In genomic region chr18:63676526-63676925, GRCh38 we compare ENCODE assay signal across 8 cellular contexts. TPM values are rescaled to one million over a fixed set of nuclear protein-coding genes. Genes with fewer than 3 reads are reported as not detected.
DNase-seq lines count a peak whose midpoint lies in the region; ATAC-seq and TF ChIP-seq lines count a peak whose summit lies in the region.
"Had no signal": no experiment of that assay in that cellular context is flagged by ENCODE, and none has a peak within 500 bp of the region (broad histone marks: within the 10 kb centered on the region; RNA-seq: fewer than 3 reads in every experiment).

No MANE protein-coding gene starts in this region.

- 29 to 38% (median 31%) methylated on average over 4 of the region's 4 CpGs for WGBS in psoas muscle, 3 donors

- H3K27ac ChIP-seq in psoas muscle, result no peak overlapping the region

- no peak overlapping the region for H3K27ac Mint-ChIP-seq in activated T-helper 2 cell treated with anti-CD3 and anti-CD28 coated beads, Interferon-gamma antibody, Interleukin-2, Interleukin-4, amounts not matched to agents 10 μg/mL and 5 μg/mL and 100 μg/mL, durations not matched to agents 14 hours and 24 hours and 36 hours
- H3K27ac Mint-ChIP-seq: T-helper 1 cell treated with Interleukin-12 subunit alpha and Interleukin-12 subunit beta and Interleukin-4 antibody, amounts not matched to agents 30 μg/mL and 1 μg/mL, for 36 hours had no signal

- no peaks in the 10 kb centered on the region for H3K36me3 Mint-ChIP-seq in activated T-helper 2 cell treated with anti-CD3 and anti-CD28 coated beads, Interferon-gamma antibody, Interleukin-2, Interleukin-4, amounts not matched to agents 10 μg/mL and 5 μg/mL and 100 μg/mL, durations not matched to agents 14 hours and 24 hours and 36 hours (ENCODE audit: low read depth)

- H3K4me3 ChIP-seq in psoas muscle, result no peak overlapping the region

- H3K27me3 Mint-ChIP-seq in activated T-helper 2 cell treated with anti-CD3 and anti-CD28 coated beads, Interferon-gamma antibody, Interleukin-2, Interleukin-4, amounts not matched to agents 10 μg/mL and 5 μg/mL and 100 μg/mL, durations not matched to agents 14 hours and 24 hours and 36 hours (ENCODE audit: low read depth), result no peaks in the 10 kb centered on the region

- intact Hi-C loops in activated T-helper 2 cell treated with anti-CD3 and anti-CD28 coated beads, Interferon-gamma antibody, Interleukin-2, Interleukin-4, amounts not matched to agents 10 μg/mL and 5 μg/mL and 100 μg/mL, durations not matched to agents 14 hours and 24 hours and 36 hours (cut with micrococcal nuclease), result no loop called here
- intact Hi-C loops in psoas muscle (cut with DNase I), result no loop called here

- H3K9me3 ChIP-seq in psoas muscle, result no peaks in the 10 kb centered on the region

- no peaks in the 10 kb centered on the region for H3K9me3 Mint-ChIP-seq in activated T-helper 2 cell treated with anti-CD3 and anti-CD28 coated beads, Interferon-gamma antibody, Interleukin-2, Interleukin-4, amounts not matched to agents 10 μg/mL and 5 μg/mL and 100 μg/mL, durations not matched to agents 14 hours and 24 hours and 36 hours
- H3K9me3 Mint-ChIP-seq: T-helper 1 cell treated with Interleukin-12 subunit alpha and Interleukin-12 subunit beta and Interleukin-4 antibody, amounts not matched to agents 30 μg/mL and 1 μg/mL, for 36 hours had no signal

- peak; percentile 55 for ATAC-seq in GM18858 (IDR thresholded peaks at IDR 0.05; ENCODE audit: unreplicated experiment)
- peak; percentile 77 for ATAC-seq in HG02852 (IDR thresholded peaks at IDR 0.05; ENCODE audit: unreplicated experiment)
- ATAC-seq in psoas muscle, result no peak

- TF ChIP-seq CTCF in psoas muscle (IDR thresholded peaks at IDR 0.05), result no peak

- no peaks in the 10 kb centered on the region for H3K27me3 ChIP-seq in psoas muscle (ENCODE audit: insufficient read depth in 3 of 3, low read length in 2 of 3)

- no peaks in the 10 kb centered on the region for H3K4me1 ChIP-seq in psoas muscle

- peak; percentile 25 for DNase-seq in NOMO-1 treated with DMSO at 0.1 percent for 48 hours (lab: John Stamatoyannopoulos, UW; ENCODE audit: unreplicated experiment)
- peak; percentile 44 for DNase-seq in kidney tubule cell (ENCODE audit: low spot score)
- no peak for DNase-seq in GOT3 (lab: John Stamatoyannopoulos, UW)
- no peak for DNase-seq in activated T-helper 2 cell treated with anti-CD3 and anti-CD28 coated beads, Interferon-gamma antibody, Interleukin-2, Interleukin-4, amounts not matched to agents 10 μg/mL and 5 μg/mL and 100 μg/mL, durations not matched to agents 14 hours and 24 hours and 36 hours (ENCODE audit: low spot score)
- no peak for DNase-seq in psoas muscle

- H3K4me1 Mint-ChIP-seq in activated T-helper 2 cell treated with anti-CD3 and anti-CD28 coated beads, Interferon-gamma antibody, Interleukin-2, Interleukin-4, amounts not matched to agents 10 μg/mL and 5 μg/mL and 100 μg/mL, durations not matched to agents 14 hours and 24 hours and 36 hours (ENCODE audit: low read depth), result no peaks in the 10 kb centered on the region

- H3K36me3 ChIP-seq in psoas muscle (ENCODE audit: insufficient read depth in 1 of 2, low read depth in 1 of 2), result no peaks in the 10 kb centered on the region

- no peak overlapping the region for H3K4me3 Mint-ChIP-seq in activated T-helper 2 cell treated with anti-CD3 and anti-CD28 coated beads, Interferon-gamma antibody, Interleukin-2, Interleukin-4, amounts not matched to agents 10 μg/mL and 5 μg/mL and 100 μg/mL, durations not matched to agents 14 hours and 24 hours and 36 hours (ENCODE audit: low read depth)
- H3K4me3 Mint-ChIP-seq: T-helper 1 cell treated with Interleukin-12 subunit alpha and Interleukin-12 subunit beta and Interleukin-4 antibody, amounts not matched to agents 30 μg/mL and 1 μg/mL, for 36 hours had no signal

RNA-seq across cellular contexts. Expression of gene SERPINB3, which starts 14.8 kb away (rescaled TPM):
- total RNA-seq in activated T-helper 2 cell treated with anti-CD3 and anti-CD28 coated beads, Interferon-gamma antibody, Interleukin-2, Interleukin-4, amounts not matched to agents 10 μg/mL and 5 μg/mL and 100 μg/mL, durations not matched to agents 14 hours and 24 hours and 36 hours, result not detected in 2 replicates
- total RNA-seq in psoas muscle, result under 1 TPM in 1 of 4 donors, not detected in 3; 0.12 TPM
- polyA plus RNA-seq in psoas muscle, result under 1 TPM; 0.03 to 0.08 (median 0.06) TPM

RNA-seq across cellular contexts. Expression of gene SERPINB11, which starts 26.2 kb away (rescaled TPM):
- not detected in 2 replicates for total RNA-seq in activated T-helper 2 cell treated with anti-CD3 and anti-CD28 coated beads, Interferon-gamma antibody, Interleukin-2, Interleukin-4, amounts not matched to agents 10 μg/mL and 5 μg/mL and 100 μg/mL, durations not matched to agents 14 hours and 24 hours and 36 hours
- total RNA-seq in psoas muscle, result not detected
- polyA plus RNA-seq in psoas muscle, result not detected

RNA-seq across cellular contexts. Expression of gene SERPINB4, which starts 32.5 kb away (rescaled TPM):
- not detected in 2 replicates for total RNA-seq in activated T-helper 2 cell treated with anti-CD3 and anti-CD28 coated beads, Interferon-gamma antibody, Interleukin-2, Interleukin-4, amounts not matched to agents 10 μg/mL and 5 μg/mL and 100 μg/mL, durations not matched to agents 14 hours and 24 hours and 36 hours
- not detected for total RNA-seq in psoas muscle
- under 1 TPM in 1 of 3 donors, not detected in 2; 0.04 TPM for polyA plus RNA-seq in psoas muscle

Comparison
In these comparisons a context has a peak if more than half of its experiments do, and no peak if none do; other contexts are left out.
1. ATAC-seq: peak in GM18858 (single experiment) and HG02852 (single experiment); none in psoas muscle (0 of 4).
2. DNase-seq: peak in NOMO-1 treated with DMSO at 0.1 percent for 48 hours (single experiment) and kidney tubule cell (single experiment); none in GOT3 (single experiment), activated T-helper 2 cell treated with anti-CD3 and anti-CD28 coated beads, Interferon-gamma antibody, Interleukin-2, Interleukin-4, amounts not matched to agents 10 μg/mL and 5 μg/mL and 100 μg/mL, durations not matched to agents 14 hours and 24 hours and 36 hours (single experiment) and psoas muscle (0 of 2).